In the genomic region with DNA sequence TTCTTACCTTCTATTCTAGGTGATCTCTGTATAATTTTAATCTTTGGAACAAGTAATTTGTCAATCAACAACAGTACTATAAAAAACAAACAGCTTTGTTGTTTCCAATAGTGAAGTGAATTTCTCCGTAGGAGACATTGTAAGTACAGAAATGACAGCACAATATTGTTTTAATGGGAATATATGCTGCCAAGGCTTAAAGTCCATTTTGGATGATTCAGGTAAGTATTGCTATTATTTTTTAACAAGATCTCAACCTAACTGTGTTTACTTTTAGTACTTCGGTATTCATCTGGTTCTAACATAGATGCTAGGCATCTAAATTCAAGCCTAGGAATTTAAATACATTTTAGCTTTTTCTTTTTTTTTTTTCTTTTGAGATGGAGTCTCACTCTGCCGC, we compare ENCODE assay signal across 7 cellular contexts.
"Had no signal": no experiment of that assay in that cellular context is flagged by ENCODE, and none has a peak within 500 bp of the region (broad histone marks: within the 10 kb centered on the region; RNA-seq: fewer than 3 reads in every experiment).

No MANE protein-coding gene starts in this region.

- ATAC-seq: GM12878 had no signal

- H3K4me3 ChIP-seq: GM12878 had no signal

- DNase-seq: GDM1, GF-D8 had no signal

- FAIRE-seq: G401.6, GM12878, GM12891, GM12892, GM19239 had no signal
